12 cellular contexts compared by ENCODE assay signal in the genomic region with DNA sequence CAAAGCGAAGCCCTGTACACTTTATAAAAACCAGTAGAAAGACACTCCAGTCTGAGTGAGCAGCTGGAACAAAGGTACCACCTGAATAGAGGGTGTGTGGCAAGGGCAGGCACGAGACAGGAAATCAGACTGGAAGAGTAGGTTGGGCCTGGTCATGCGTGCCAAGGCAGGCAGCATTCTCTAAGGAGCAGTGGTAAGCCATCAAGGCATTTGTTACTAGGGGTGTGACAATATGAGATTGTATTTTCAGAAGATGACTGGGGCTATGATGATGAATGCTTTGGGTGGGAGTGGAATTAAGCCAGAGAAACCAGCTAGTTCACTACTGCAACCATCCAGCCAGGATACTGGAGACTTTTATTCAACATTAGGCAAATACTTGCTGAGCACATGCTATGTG. TPM values are rescaled to one million over a fixed set of nuclear protein-coding genes. Genes with fewer than 3 reads are reported as not detected.
DNase-seq lines count a peak whose midpoint lies in the region; ATAC-seq, FAIRE-seq and TF ChIP-seq lines count a peak whose summit lies in the region.
"Had no signal": no experiment of that assay in that cellular context is flagged by ENCODE, and none has a peak within 500 bp of the region (broad histone marks: within the 10 kb centered on the region; RNA-seq: fewer than 3 reads in every experiment).

No MANE protein-coding gene starts in this region.

- no peak for DNase-seq in CD4-positive, alpha-beta T cell
- DNase-seq in HT-29 (ENCODE audit: low spot score) = peak; percentile 20
- DNase-seq in T-helper 17 cell = no peak
- peak; percentile 68 for DNase-seq in lower lobe of right lung
- no peak for DNase-seq in kidney
- DNase-seq in T-helper 9 cell = no peak
- DNase-seq: activated gamma-delta T cell, NCI-H1436 treated with DMSO at 0.1 percent for 48 hours, psoas muscle had no signal

- no peaks in the 10 kb centered on the region for H3K9me3 Mint-ChIP-seq in CD4-positive, alpha-beta T cell

- FAIRE-seq in kidney (lab: Jason Lieb, UNC) = no peak

- H3K4me1 Mint-ChIP-seq in CD4-positive, alpha-beta T cell (ENCODE audit: low read depth) = peaks cover 47% of the 10 kb centered on the region
- peaks cover 44% of the 10 kb centered on the region for H3K4me1 Mint-ChIP-seq in T-helper 17 cell

- POLR2A ChIA-PET in CD4-positive, alpha-beta T cell (lab: Charles Lee) = interaction anchor here (1.3 kb wide), 1 partner anchor 38 kb away, joined by 3 read pairs; no protein-coding TSS in a partner anchor

- H3K36me3 Mint-ChIP-seq in CD4-positive, alpha-beta T cell (ENCODE audit: low read depth) = peaks cover 51% of the 10 kb centered on the region
- H3K36me3 Mint-ChIP-seq in T-helper 17 cell (ENCODE audit: low read depth) = no peaks in the 10 kb centered on the region

- H3K4me3 ChIP-seq in lower lobe of right lung (no peak overlapping the region), kidney (ENCODE audit: low read length in 2 of 2) (no peak overlapping the region)
- H3K4me3 ChIP-seq: psoas muscle, tibial nerve had no signal

- H3K27me3 Mint-ChIP-seq in CD4-positive, alpha-beta T cell = no peaks in the 10 kb centered on the region
- no peaks in the 10 kb centered on the region for H3K27me3 Mint-ChIP-seq in T-helper 17 cell

- H3K27me3 ChIP-seq in CD4-positive, alpha-beta T cell (ENCODE audit: control insufficient read depth, insufficient read depth, low read length) = no peaks in the 10 kb centered on the region
- no peaks in the 10 kb centered on the region for H3K27me3 ChIP-seq in lower lobe of right lung (ENCODE audit: low read depth)
- H3K27me3 ChIP-seq: tibial nerve had no signal

- H3K4me1 ChIP-seq in lower lobe of right lung (peaks cover 57% of the 10 kb centered on the region), kidney (ENCODE audit: control insufficient read depth in 1 of 2, insufficient read depth in 1 of 2, low read depth in 1 of 2, low read length in 2 of 2) (peaks cover 0 to 6% of the 10 kb centered on the region in 2 donors)

- H3K27ac Mint-ChIP-seq in CD4-positive, alpha-beta T cell = peak overlapping the region; percentile 27
- H3K27ac Mint-ChIP-seq in T-helper 17 cell = peak overlapping the region; percentile 78

- H3K4me3 Mint-ChIP-seq in CD4-positive, alpha-beta T cell = peak overlapping the region; percentile 47
- peak overlapping the region; percentile 65 for H3K4me3 Mint-ChIP-seq in T-helper 17 cell

- no peaks in the 10 kb centered on the region for H3K9me3 ChIP-seq in CD4-positive, alpha-beta T cell (ENCODE audit: control insufficient read depth, low read length)
- H3K9me3 ChIP-seq in T-helper 17 cell (ENCODE audit: control insufficient read depth, low read length, poor library complexity, severe bottlenecking) (no peaks in the 10 kb centered on the region), lower lobe of right lung (no peaks in the 10 kb centered on the region), kidney (ENCODE audit: control insufficient read depth in 1 of 2, low read length in 2 of 2) (no peaks in the 10 kb centered on the region)
- H3K9me3 ChIP-seq: psoas muscle, tibial nerve had no signal

- no peak overlapping the region for H3K27ac ChIP-seq in CD4-positive, alpha-beta T cell (ENCODE audit: low read depth, low read length)
- H3K27ac ChIP-seq in lower lobe of right lung (no peak overlapping the region), kidney (ENCODE audit: low read depth in 2 of 2, low read length in 2 of 2) (no peak overlapping the region)
- H3K27ac ChIP-seq: psoas muscle, tibial nerve had no signal

- CTCF ChIA-PET in CD4-positive, alpha-beta T cell (lab: Charles Lee) = interaction anchor here (1.3 to 1.5 kb wide), 2 partner anchors 59 to 60 kb away, joined by 3 to 5 read pairs; a partner anchor contains a TSS

- TF ChIP-seq CTCF in CD4-positive, alpha-beta T cell (IDR thresholded peaks at IDR 0.05) = no peak
- TF ChIP-seq CTCF in lower lobe of right lung (IDR thresholded peaks at IDR 0.05) = no peak
- TF ChIP-seq CTCF in kidney (IDR thresholded peaks at IDR 0.05; ENCODE audit: borderline replicate concordance, extremely low read depth, insufficient read depth) = no peak

- H3K9ac ChIP-seq in kidney (ENCODE audit: low read length in 2 of 2) = no peak overlapping the region

- H3K36me3 ChIP-seq in lower lobe of right lung (peaks cover 32% of the 10 kb centered on the region), kidney (ENCODE audit: control insufficient read depth in 1 of 2, insufficient read depth in 2 of 2, low read length in 2 of 2) (no peaks in the 10 kb centered on the region)

- no peak for ATAC-seq in CD4-positive, alpha-beta T cell (ENCODE audit: poor library complexity)
- ATAC-seq in T-helper 17 cell = no peak
- peak in 1 of 2 donors; percentile 3 for ATAC-seq in lower lobe of right lung
- ATAC-seq in HG03108 (IDR thresholded peaks at IDR 0.05; ENCODE audit: unreplicated experiment) = no peak
- no peak for ATAC-seq in HG02981 (IDR thresholded peaks at IDR 0.05; ENCODE audit: unreplicated experiment)
- ATAC-seq: psoas muscle had no signal

- intact Hi-C loops in CD4-positive, alpha-beta T cell (cut with DNase I, micrococcal nuclease) = no loop called here
- intact Hi-C loops in lower lobe of right lung (cut with DNase I) = no loop called here
- intact Hi-C loops in kidney (cut with DNase I) = no loop called here

RNA-seq across cellular contexts. Expression of a gene that starts 5.0 kb away (rescaled TPM):
- 10 to 100 TPM; 35.6 to 38.4 TPM for total RNA-seq in CD4-positive, alpha-beta T cell
- total RNA-seq in HT-29 (2014; rRNA removed; shearing (Covaris generic)) = 14.1 and 16.2 TPM in 2 replicates
- 10 to 100 TPM; 26.7 to 35.6 TPM for total RNA-seq in T-helper 17 cell
- 24.3 TPM for total RNA-seq in lower lobe of right lung
- 16.2 TPM for total RNA-seq in kidney
- polyA plus RNA-seq in kidney (ENCODE audit: insufficient read depth, low read depth, low replicate concordance) = 17.6 TPM

RNA-seq across cellular contexts. Expression of a gene that starts 5.8 kb away (rescaled TPM):
- 10 to 100 TPM; 33.7 to 34.6 TPM for total RNA-seq in CD4-positive, alpha-beta T cell
- 3.7 and 4.6 TPM in 2 replicates for total RNA-seq in HT-29 (2014; rRNA removed; shearing (Covaris generic))
- total RNA-seq in T-helper 17 cell (10 to 100 TPM; 23.1 to 34.8 TPM), lower lobe of right lung (13.8 TPM), kidney (8.3 TPM)
- 4.8 TPM for polyA plus RNA-seq in kidney (ENCODE audit: insufficient read depth, low read depth, low replicate concordance)

RNA-seq across cellular contexts. Expression of a gene that starts 58.6 kb away (rescaled TPM):
- total RNA-seq in CD4-positive, alpha-beta T cell = 10 to 100 TPM; 26.0 to 30.0 TPM
- 13.1 and 15.4 TPM in 2 replicates for total RNA-seq in HT-29 (2014; rRNA removed; shearing (Covaris generic))
- 10 to 100 TPM; 30.2 to 34.6 TPM for total RNA-seq in T-helper 17 cell
- total RNA-seq in lower lobe of right lung = 17.0 TPM
- total RNA-seq in kidney = 28.6 TPM
- polyA plus RNA-seq in kidney (ENCODE audit: insufficient read depth, low read depth, low replicate concordance) = 3.7 TPM

Comparison
In these comparisons a context has a peak if more than half of its experiments do, and no peak if none do; other contexts are left out.
1. DNase-seq: peak in HT-29 (single experiment) and lower lobe of right lung (single experiment); none in CD4-positive, alpha-beta T cell (0 of 10), T-helper 17 cell (0 of 3), kidney (single experiment) and T-helper 9 cell (single experiment).